ENCODE assay signal across 21 cellular contexts in the genomic region with DNA sequence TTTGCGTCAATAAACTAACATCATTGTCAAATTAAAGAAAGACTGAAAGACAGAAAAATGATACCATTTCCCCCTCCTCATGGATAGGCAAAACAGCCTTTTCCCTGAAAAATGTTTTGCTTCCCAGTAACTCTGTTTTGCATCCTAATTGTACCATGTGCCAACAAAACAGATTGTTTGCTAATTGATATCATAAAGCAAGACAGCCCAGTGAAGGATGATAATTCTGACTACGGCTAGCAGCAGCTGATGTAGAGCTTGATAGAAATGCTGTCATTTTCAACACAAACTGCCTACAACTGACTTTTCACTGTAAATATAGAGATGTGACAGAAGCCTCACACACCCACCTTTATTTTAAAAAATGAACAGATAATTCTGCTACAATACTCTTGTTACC.
DNase-seq lines count a peak whose midpoint lies in the region; TF ChIP-seq lines count a peak whose summit lies in the region.
"Had no signal": no experiment of that assay in that cellular context is flagged by ENCODE, and none has a peak within 500 bp of the region (broad histone marks: within the 10 kb centered on the region; RNA-seq: fewer than 3 reads in every experiment).

No MANE protein-coding gene starts in this region.

- H3K4me1 Mint-ChIP-seq in glutamatergic neuron (ENCODE audit: low read depth, unreplicated experiment) (peaks cover 10% of the 10 kb centered on the region), osteocyte (ENCODE audit: unreplicated experiment) (no peaks in the 10 kb centered on the region)
- H3K4me1 Mint-ChIP-seq: CD14-positive monocyte; CD8-positive, alpha-beta memory T cell; T-cell had no signal

- peak overlapping the region; percentile 56 for H3K9ac ChIP-seq in SK-N-MC (ENCODE audit: insufficient read length)
- H3K9ac ChIP-seq: GM23248 had no signal

- peak overlapping the region; percentile 88 for H3K27ac ChIP-seq in SK-N-MC
- H3K27ac ChIP-seq: 22Rv1, GM23248 had no signal

- H3K4me3 ChIP-seq in SK-N-MC: no peak overlapping the region; the same call in 1 of the 2 replicates
- H3K4me3 ChIP-seq: GM23248, MG63 had no signal

- no peaks in the 10 kb centered on the region for H3K36me3 Mint-ChIP-seq in glutamatergic neuron (ENCODE audit: unreplicated experiment)
- H3K36me3 Mint-ChIP-seq in osteocyte (ENCODE audit: unreplicated experiment): no peaks in the 10 kb centered on the region
- H3K36me3 Mint-ChIP-seq: CD14-positive monocyte; CD8-positive, alpha-beta memory T cell; T-cell had no signal

- H3K27me3 Mint-ChIP-seq in glutamatergic neuron (ENCODE audit: unreplicated experiment): peaks cover 2% of the 10 kb centered on the region
- peaks cover 5% of the 10 kb centered on the region for H3K27me3 Mint-ChIP-seq in osteocyte (ENCODE audit: unreplicated experiment)
- H3K27me3 Mint-ChIP-seq: CD8-positive, alpha-beta memory T cell; T-cell had no signal

- DNase-seq in DMS 273 (lab: John Stamatoyannopoulos, UW; ENCODE audit: unreplicated experiment) (peak; percentile 17), DMS 273 treated with DMSO at 0.1 percent for 48 hours (lab: John Stamatoyannopoulos, UW) (no peak), NCI-H1694 (lab: John Stamatoyannopoulos, UW) (peak; percentile 59), SK-N-MC (ENCODE audit: low read depth, low spot score) (no peak), glutamatergic neuron (no peak), NCI-H1417 treated with DMSO at 0.1 percent for 48 hours (lab: John Stamatoyannopoulos, UW) (no peak), osteocyte (ENCODE audit: extremely low spot score, unreplicated experiment) (no peak), EL (no peak)
- DNase-seq: BE2C; CD8-positive, alpha-beta memory T cell; DMS153; DND-41; H7; IMR-90; KG1; MG63; NCI-H1105 treated with DMSO at 0.1 percent for 48 hours; T-cell had no signal

- H3K4me3 Mint-ChIP-seq in glutamatergic neuron (ENCODE audit: unreplicated experiment): no peak overlapping the region
- H3K4me3 Mint-ChIP-seq in osteocyte (ENCODE audit: unreplicated experiment): no peak overlapping the region
- H3K4me3 Mint-ChIP-seq: CD14-positive monocyte; CD8-positive, alpha-beta memory T cell; T-cell had no signal

- peak overlapping the region; percentile 52 for H3K27ac Mint-ChIP-seq in glutamatergic neuron (ENCODE audit: unreplicated experiment)
- H3K27ac Mint-ChIP-seq in osteocyte (ENCODE audit: unreplicated experiment): no peak overlapping the region
- H3K27ac Mint-ChIP-seq: CD14-positive monocyte; CD8-positive, alpha-beta memory T cell; T-cell had no signal

- H3K9me3 Mint-ChIP-seq in glutamatergic neuron (ENCODE audit: unreplicated experiment) (no peaks in the 10 kb centered on the region), osteocyte (ENCODE audit: unreplicated experiment) (peaks cover 12% of the 10 kb centered on the region)

- no peak for TF ChIP-seq CTCF in glutamatergic neuron (IDR thresholded peaks at IDR 0.05; ENCODE audit: partially characterized antibody, unreplicated experiment)
- TF ChIP-seq CTCF in osteocyte (IDR thresholded peaks at IDR 0.05): no peak

- H3K36me3 ChIP-seq in SK-N-MC (ENCODE audit: insufficient read depth, low read length): peaks cover 5% of the 10 kb centered on the region; the same call in 1 of the 2 replicates
- H3K36me3 ChIP-seq: BE2C, MG63 had no signal

- no peaks in the 10 kb centered on the region; the same call in 1 of the 2 replicates for H3K9me3 ChIP-seq in SK-N-MC (ENCODE audit: low read depth, low read length)
- H3K9me3 ChIP-seq: BE2C, MG63 had no signal

Comparison
In these comparisons a context has a peak if more than half of its experiments do, and no peak if none do; other contexts are left out.
1. DNase-seq: peak in DMS 273 (single experiment) and NCI-H1694 (single experiment); none in DMS 273 treated with DMSO at 0.1 percent for 48 hours (single experiment), SK-N-MC (single experiment), glutamatergic neuron (single experiment), NCI-H1417 treated with DMSO at 0.1 percent for 48 hours (single experiment), osteocyte (single experiment) and EL (single experiment).